Comparison of ENCODE assay signal across 8 cellular contexts in the genomic region with DNA sequence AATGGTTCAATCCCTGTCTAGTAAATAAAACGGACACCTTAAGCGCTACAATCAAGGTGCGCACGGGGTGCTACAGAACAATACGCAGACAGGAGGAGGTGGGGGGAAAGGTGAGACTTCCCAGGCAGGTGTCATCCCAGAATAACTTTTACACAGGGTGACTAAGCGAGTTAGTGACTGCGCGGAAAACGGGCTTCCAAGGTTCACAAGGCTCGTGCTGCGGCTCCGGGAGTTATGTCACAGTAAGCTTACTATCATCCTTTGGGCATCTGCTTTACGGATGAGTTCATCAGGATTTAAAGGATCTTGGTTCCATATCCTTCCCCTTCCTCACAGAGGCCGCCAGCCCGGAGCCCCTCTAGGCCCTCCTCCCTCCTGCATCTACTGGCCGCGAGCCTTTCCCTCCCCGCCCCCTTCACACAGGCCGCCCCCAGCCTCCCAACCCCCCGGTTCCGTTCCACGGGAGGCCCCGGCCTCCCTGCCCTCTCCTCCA. TPM values are rescaled to one million over a fixed set of nuclear protein-coding genes. Genes with fewer than 3 reads are reported as not detected.
DNase-seq lines count a peak whose midpoint lies in the region; ATAC-seq and TF ChIP-seq lines count a peak whose summit lies in the region.

No MANE protein-coding gene starts in this region.

- 3 to 6% methylated on average over 7 to 12 of the region's 23 CpGs for WGBS in gastroesophageal sphincter (ENCODE audit: low coverage in 1 of 2), 2 donors
- WGBS in ovary, 3 donors, result 4 to 6% (median 4%) methylated on average over 23 of the region's 23 CpGs

- no peak for DNase-seq in activated CD4-positive, CD25-positive, alpha-beta regulatory T cell treated with anti-CD3 and anti-CD28 coated beads, Interleukin-2, amount 50 U/mL, for 72 hours
- DNase-seq in HCEC 1CT (peak; percentile 77), NCI-H1105 (lab: John Stamatoyannopoulos, UW) (peak; percentile 57), ovary (peak in 1 of 5 donors; percentile 65), GM13977 (ENCODE audit: low spot score) (no peak)
- DNase-seq in activated CD4-positive, alpha-beta T cell treated with anti-CD3 and anti-CD28 coated beads, Interleukin-2, amount 50 U/mL, for 4 hours, result peak; percentile 8 to 26

- no peaks in the 10 kb centered on the region for H3K27me3 ChIP-seq in gastroesophageal sphincter
- no peaks in the 10 kb centered on the region for H3K27me3 ChIP-seq in ovary

- intact Hi-C loops in ovary (cut with DNase I), result no loop called here

- ATAC-seq in activated CD4-positive, CD25-positive, alpha-beta regulatory T cell treated with anti-CD3 and anti-CD28 coated beads, Interleukin-2, amount 50 U/mL, for 24 hours, result peak; percentile 53 to 66
- ATAC-seq in gastroesophageal sphincter, result peak; percentile 62

- peak overlapping the region; percentile 80 to 95 (median 90) for H3K27ac ChIP-seq in gastroesophageal sphincter
- peak overlapping the region; percentile 78 to 80 for H3K27ac ChIP-seq in ovary

- TF ChIP-seq POLR2A in gastroesophageal sphincter (IDR thresholded peaks at IDR 0.05) (no peak), ovary (IDR thresholded peaks at IDR 0.05) (no peak)

- no peak for TF ChIP-seq CTCF in gastroesophageal sphincter (IDR thresholded peaks at IDR 0.05)
- no peak for TF ChIP-seq CTCF in ovary (IDR thresholded peaks at IDR 0.05)
- TF ChIP-seq CTCF in GM13977 (IDR thresholded peaks at IDR 0.05; ENCODE audit: extremely low read depth, insufficient read depth, missing control alignments), result no peak

- no peaks in the 10 kb centered on the region for H3K9me3 ChIP-seq in gastroesophageal sphincter
- H3K9me3 ChIP-seq in ovary, result no peaks in the 10 kb centered on the region

- in situ Hi-C loops in GM13977 (cut with MboI; ENCODE audit: low pct_unique_long_range_greater_than_20kb, low sequenced_read_pairs, unreplicated experiment), result no loop called here

- H3K36me3 ChIP-seq in gastroesophageal sphincter (no peaks in the 10 kb centered on the region), ovary (no peaks in the 10 kb centered on the region)

- TF ChIP-seq EP300 in gastroesophageal sphincter (IDR thresholded peaks at IDR 0.05) (no peak), ovary (IDR thresholded peaks at IDR 0.05) (no peak)

- H3K4me1 ChIP-seq in gastroesophageal sphincter (peaks cover 0 to 11% (median 5%) of the 10 kb centered on the region in 3 donors), ovary (ENCODE audit: insufficient read depth) (peaks cover 1% of the 10 kb centered on the region)

- peak overlapping the region; percentile 62 to 72 for H3K4me3 ChIP-seq in gastroesophageal sphincter
- peak overlapping the region; percentile 82 for H3K4me3 ChIP-seq in ovary

RNA-seq across cellular contexts. Expression of a gene that starts 0.5 kb away (rescaled TPM):
- 10 to 100 TPM in 3 of 4 donors, 1 to 10 TPM in 1; 9.1 to 21.2 (median 13.2) TPM for total RNA-seq in gastroesophageal sphincter
- 10 to 100 TPM; 18.0 to 30.6 (median 23.9) TPM for total RNA-seq in ovary
- 10 to 100 TPM; 12.1 to 14.6 TPM for polyA plus RNA-seq in ovary

RNA-seq across cellular contexts. Expression of a gene that starts 40.8 kb away (rescaled TPM):
- total RNA-seq in gastroesophageal sphincter (10 to 100 TPM; 45.9 to 55.9 (median 47.0) TPM), ovary (10 to 100 TPM; 17.3 to 41.7 (median 25.8) TPM)
- polyA plus RNA-seq in ovary, result 10 to 100 TPM; 23.1 to 34.4 TPM

Comparison
In these comparisons a context has a peak if more than half of its experiments do, and no peak if none do; other contexts are left out.
1. DNase-seq: peak in HCEC 1CT (single experiment), NCI-H1105 (single experiment) and activated CD4-positive, alpha-beta T cell treated with anti-CD3 and anti-CD28 coated beads, Interleukin-2, amount 50 U/mL, for 4 hours (2 of 2); none in activated CD4-positive, CD25-positive, alpha-beta regulatory T cell treated with anti-CD3 and anti-CD28 coated beads, Interleukin-2, amount 50 U/mL, for 72 hours (single experiment) and GM13977 (single experiment).